In the genomic region with DNA sequence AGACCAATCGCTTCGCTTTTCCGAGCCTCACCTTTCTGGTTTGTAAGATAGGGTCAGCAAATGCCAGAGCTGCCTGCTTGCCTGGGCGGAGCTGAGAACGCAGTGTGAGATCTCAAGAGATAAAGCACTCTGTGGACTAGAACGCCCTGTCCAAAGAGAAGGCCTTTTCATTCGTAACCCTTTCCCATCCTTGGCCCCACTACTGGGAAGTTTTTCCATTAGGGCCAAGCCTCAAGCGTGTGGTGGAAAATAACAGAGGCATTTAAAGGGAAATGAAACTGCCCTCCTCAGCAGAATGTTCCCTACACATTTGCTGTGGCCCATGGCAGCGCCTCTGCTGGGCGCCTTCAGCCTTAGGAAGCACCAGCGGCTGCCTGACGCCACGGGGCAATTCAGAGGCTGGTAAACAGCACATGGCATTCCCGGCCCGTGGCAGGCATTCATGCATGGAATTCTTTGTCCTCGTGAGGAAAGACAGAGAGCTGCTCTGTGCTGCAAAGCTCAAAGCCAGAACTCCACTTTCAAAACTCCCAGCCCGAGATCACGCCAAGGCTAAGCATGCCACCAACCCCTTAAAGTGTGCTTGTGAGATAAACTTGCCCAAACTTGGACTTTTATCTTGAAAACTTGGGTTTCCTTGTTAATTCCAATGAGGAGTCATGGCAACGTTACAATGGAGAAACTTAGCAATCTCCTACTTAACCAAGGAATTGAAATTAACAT, we compare ENCODE assay signal across 1 cellular context.
TF ChIP-seq lines count a peak whose summit lies in the region.

No MANE protein-coding gene starts in this region.

TF ChIP-seq in HepG2, 621 proteins besides CTCF, POLR2A, EP300 and RAD21 (continued from another document):
- TF ChIP-seq MAFF (IDR thresholded peaks at IDR 0.05; ENCODE audit: low read depth, low read length) (peak; percentile 92), KDM2A (CRISPR knock-in tag; IDR thresholded peaks at IDR 0.05; ENCODE audit: borderline replicate concordance, low read depth) (peak; percentile 56; the same call in 1 of the 2 replicates), ZNF333 (CRISPR knock-in tag; IDR thresholded peaks at IDR 0.05; ENCODE audit: borderline replicate concordance) (no peak), ERF (CRISPR knock-in tag; IDR thresholded peaks at IDR 0.05) (peak; percentile 44; the same call in 1 of the 2 replicates), FOXO1 (CRISPR knock-in tag; IDR thresholded peaks at IDR 0.05) (peak; percentile 85), RARA (CRISPR knock-in tag; IDR thresholded peaks at IDR 0.05) (0 out of 2 replicates have a peak, but pooled peaks have one; percentile 19), ZNF768 (CRISPR knock-in tag; IDR thresholded peaks at IDR 0.05) (peak; percentile 49; the same call in 1 of the 2 replicates), HOXA3 (CRISPR knock-in tag; IDR thresholded peaks at IDR 0.05) (peak; percentile 57; the same call in 1 of the 2 replicates), SCMH1 (CRISPR knock-in tag; IDR thresholded peaks at IDR 0.05; ENCODE audit: borderline replicate concordance) (no peak), NR2C2 (CRISPR knock-in tag; IDR thresholded peaks at IDR 0.05; ENCODE audit: borderline replicate concordance) (0 out of 2 replicates have a peak, but pooled peaks have one; percentile 19), HDAC1 (CRISPR knock-in tag; IDR thresholded peaks at IDR 0.05) (peak; percentile 69), TGIF2 (CRISPR knock-in tag; IDR thresholded peaks at IDR 0.05) (peak; percentile 73; the same call in 1 of the 2 replicates), BCL6 (CRISPR knock-in tag; IDR thresholded peaks at IDR 0.05) (peak; percentile 62), KLF11 (CRISPR knock-in tag; IDR thresholded peaks at IDR 0.05) (0 out of 2 replicates have a peak, but pooled peaks have one; percentile 30)
- TF ChIP-seq, protein P1, sequence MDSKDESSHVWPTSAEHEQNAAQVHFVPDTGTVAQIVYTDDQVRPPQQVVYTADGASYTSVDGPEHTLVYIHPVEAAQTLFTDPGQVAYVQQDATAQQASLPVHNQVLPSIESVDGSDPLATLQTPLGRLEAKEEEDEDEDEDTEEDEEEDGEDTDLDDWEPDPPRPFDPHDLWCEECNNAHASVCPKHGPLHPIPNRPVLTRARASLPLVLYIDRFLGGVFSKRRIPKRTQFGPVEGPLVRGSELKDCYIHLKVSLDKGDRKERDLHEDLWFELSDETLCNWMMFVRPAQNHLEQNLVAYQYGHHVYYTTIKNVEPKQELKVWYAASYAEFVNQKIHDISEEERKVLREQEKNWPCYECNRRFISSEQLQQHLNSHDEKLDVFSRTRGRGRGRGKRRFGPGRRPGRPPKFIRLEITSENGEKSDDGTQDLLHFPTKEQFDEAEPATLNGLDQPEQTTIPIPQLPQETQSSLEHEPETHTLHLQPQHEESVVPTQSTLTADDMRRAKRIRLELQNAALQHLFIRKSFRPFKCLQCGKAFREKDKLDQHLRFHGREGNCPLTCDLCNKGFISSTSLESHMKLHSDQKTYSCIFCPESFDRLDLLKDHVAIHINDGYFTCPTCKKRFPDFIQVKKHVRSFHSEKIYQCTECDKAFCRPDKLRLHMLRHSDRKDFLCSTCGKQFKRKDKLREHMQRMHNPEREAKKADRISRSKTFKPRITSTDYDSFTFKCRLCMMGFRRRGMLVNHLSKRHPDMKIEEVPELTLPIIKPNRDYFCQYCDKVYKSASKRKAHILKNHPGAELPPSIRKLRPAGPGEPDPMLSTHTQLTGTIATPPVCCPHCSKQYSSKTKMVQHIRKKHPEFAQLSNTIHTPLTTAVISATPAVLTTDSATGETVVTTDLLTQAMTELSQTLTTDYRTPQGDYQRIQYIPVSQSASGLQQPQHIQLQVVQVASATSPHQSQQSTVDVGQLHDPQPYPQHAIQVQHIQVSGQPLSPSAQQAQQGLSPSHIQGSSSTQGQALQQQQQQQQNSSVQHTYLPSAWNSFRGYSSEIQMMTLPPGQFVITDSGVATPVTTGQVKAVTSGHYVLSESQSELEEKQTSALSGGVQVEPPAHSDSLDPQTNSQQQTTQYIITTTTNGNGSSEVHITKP (CRISPR knock-in tag; IDR thresholded peaks at IDR 0.05; ENCODE audit: low read depth) = 0 out of 2 replicates have a peak, but pooled peaks have one; percentile 53
- TF ChIP-seq, protein P2, sequence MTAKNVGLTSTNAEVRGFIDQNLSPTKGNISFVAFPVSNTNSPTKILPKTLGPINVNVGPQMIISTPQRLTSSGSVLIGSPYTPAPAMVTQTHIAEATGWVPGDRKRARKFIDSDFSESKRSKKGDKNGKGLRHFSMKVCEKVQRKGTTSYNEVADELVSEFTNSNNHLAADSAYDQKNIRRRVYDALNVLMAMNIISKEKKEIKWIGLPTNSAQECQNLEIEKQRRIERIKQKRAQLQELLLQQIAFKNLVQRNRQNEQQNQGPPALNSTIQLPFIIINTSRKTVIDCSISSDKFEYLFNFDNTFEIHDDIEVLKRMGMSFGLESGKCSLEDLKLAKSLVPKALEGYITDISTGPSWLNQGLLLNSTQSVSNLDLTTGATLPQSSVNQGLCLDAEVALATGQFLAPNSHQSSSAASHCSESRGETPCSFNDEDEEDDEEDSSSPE (CRISPR knock-in tag; IDR thresholded peaks at IDR 0.05) = peak; percentile 44; the same call in 1 of the 2 replicates
